ENCODE assay signal across 9 cellular contexts in the genomic region with DNA sequence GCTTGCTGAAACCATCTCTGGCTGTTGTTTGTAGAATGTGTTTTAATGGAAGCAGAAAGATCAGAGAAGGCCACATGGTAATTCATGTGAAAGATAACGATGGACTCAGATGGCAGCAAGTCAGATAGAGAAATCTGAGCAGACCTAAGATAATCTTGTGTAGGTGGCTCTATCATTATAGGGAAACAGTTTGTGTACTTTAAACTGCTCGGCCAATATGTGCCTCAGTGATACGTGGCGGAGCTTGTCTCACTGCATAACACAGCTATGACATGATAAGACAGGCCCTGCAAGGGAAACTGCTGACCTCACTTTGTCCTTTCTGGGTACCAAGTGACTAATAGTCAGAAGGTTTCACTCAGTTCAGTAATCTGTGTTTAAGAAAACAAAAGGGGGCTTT. TPM values are rescaled to one million over a fixed set of nuclear protein-coding genes. Genes with fewer than 3 reads are reported as not detected.
DNase-seq lines count a peak whose midpoint lies in the region; ATAC-seq and TF ChIP-seq lines count a peak whose summit lies in the region.
"Had no signal": no experiment of that assay in that cellular context is flagged by ENCODE, and none has a peak within 500 bp of the region (broad histone marks: within the 10 kb centered on the region; RNA-seq: fewer than 3 reads in every experiment).

No MANE protein-coding gene starts in this region.

- ATAC-seq in GM18505 (IDR thresholded peaks at IDR 0.05; ENCODE audit: unreplicated experiment) (peak; percentile 79), HG02885 (IDR thresholded peaks at IDR 0.05; ENCODE audit: poor library complexity, unreplicated experiment) (peak; percentile 78), GM19035 (IDR thresholded peaks at IDR 0.05; ENCODE audit: unreplicated experiment) (no peak)

- H2BK120ac ChIP-seq in trophoblast cell (ENCODE audit: insufficient read depth, low read length, poor library complexity): no peak overlapping the region

- DNase-seq in adipocyte (ENCODE audit: low read depth): peak; percentile 65
- peak; percentile 46 to 63 for DNase-seq in trophoblast cell
- DNase-seq in uterus: no peak
- DNase-seq in posterior cingulate gyrus: no peak
- no peak for DNase-seq in NCI-H1417 (lab: John Stamatoyannopoulos, UW)
- DNase-seq: NCI-H1105 treated with DMSO at 0.1 percent for 48 hours had no signal

- no peaks in the 10 kb centered on the region for H3K79me2 ChIP-seq in trophoblast cell (ENCODE audit: control insufficient read depth, insufficient read depth, low read length, poor library complexity)

- no peak overlapping the region for H3K4me3 ChIP-seq in adipocyte (ENCODE audit: low read length)
- H3K4me3 ChIP-seq in trophoblast cell (ENCODE audit: low read depth, low read length): no peak overlapping the region
- H3K4me3 ChIP-seq in uterus: no peak overlapping the region

- no peak overlapping the region for H2BK5ac ChIP-seq in trophoblast cell (ENCODE audit: low read depth, low read length, poor library complexity)

- H4K91ac ChIP-seq in trophoblast cell (ENCODE audit: low read depth, low read length): no peak overlapping the region

- TF ChIP-seq POLR2A in GM18505 (IDR thresholded peaks at IDR 0.05; ENCODE audit: borderline replicate concordance, extremely low read depth, insufficient read depth, insufficient read length): no peak
- TF ChIP-seq POLR2A in uterus (IDR thresholded peaks at IDR 0.05): no peak

- no peak overlapping the region for H2BK12ac ChIP-seq in trophoblast cell (ENCODE audit: low read length)

- no peak overlapping the region for H3K4ac ChIP-seq in trophoblast cell (ENCODE audit: low read depth, low read length)

- no peak overlapping the region for H4K8ac ChIP-seq in trophoblast cell (ENCODE audit: low read depth, low read length)

- H3K36me3 ChIP-seq in adipocyte (ENCODE audit: control insufficient read depth, insufficient read depth, low read length, severe bottlenecking) (peaks cover 99% of the 10 kb centered on the region), trophoblast cell (ENCODE audit: control insufficient read depth in 1 of 2, insufficient read depth in 2 of 2, low read length in 2 of 2) (peaks cover 0 to 2% of the 10 kb centered on the region in 2 experiments), uterus (no peaks in the 10 kb centered on the region)

- no peak for TF ChIP-seq CTCF in uterus (IDR thresholded peaks at IDR 0.05)

- peaks cover 4% of the 10 kb centered on the region for H3K79me1 ChIP-seq in trophoblast cell (ENCODE audit: low read length)

- WGBS in trophoblast cell (ENCODE audit: extremely low coverage, insufficient coverage, insufficient read length): no CpG with 5 or more reads among the region's 4 CpGs

- H3K18ac ChIP-seq in trophoblast cell (ENCODE audit: low read length): no peak overlapping the region

- H3K27me3 ChIP-seq in adipocyte (replicated peaks; ENCODE audit: control insufficient read depth, insufficient read depth, low read length) (no peaks in the 10 kb centered on the region), trophoblast cell (ENCODE audit: insufficient read depth, low read length) (no peaks in the 10 kb centered on the region), uterus (no peaks in the 10 kb centered on the region)

- no peak overlapping the region for H4K12ac ChIP-seq in trophoblast cell (ENCODE audit: low read depth, low read length)

- intact Hi-C loops in uterus (cut with DNase I; ENCODE audit: low total_unique reads): no loop called here
- intact Hi-C loops in posterior cingulate gyrus (cut with DNase I): no loop called here

- H3K27ac ChIP-seq in trophoblast cell (ENCODE audit: low read depth, low read length) (no peak overlapping the region), uterus (no peak overlapping the region)

- no peak overlapping the region for H2AK5ac ChIP-seq in trophoblast cell (ENCODE audit: low read length)

- no peak overlapping the region for H3K23ac ChIP-seq in trophoblast cell (ENCODE audit: low read length)

- no peaks in the 10 kb centered on the region for H3K9me3 ChIP-seq in adipocyte (ENCODE audit: control insufficient read depth, low read length)
- H3K9me3 ChIP-seq in trophoblast cell (ENCODE audit: insufficient read depth, low read depth, low read length): no peaks in the 10 kb centered on the region
- H3K9me3 ChIP-seq in uterus: no peaks in the 10 kb centered on the region

- no peak overlapping the region for H2AFZ ChIP-seq in trophoblast cell (ENCODE audit: insufficient read depth, low read length, poor library complexity)

- no peak overlapping the region for H3K14ac ChIP-seq in trophoblast cell (ENCODE audit: low read length)

- H3K4me1 ChIP-seq in adipocyte (ENCODE audit: control insufficient read depth, insufficient read depth, low read length) (peaks cover 34% of the 10 kb centered on the region), trophoblast cell (ENCODE audit: control insufficient read depth in 1 of 2, insufficient read depth in 2 of 2, low read length in 2 of 2) (no peaks in the 10 kb centered on the region), uterus (no peaks in the 10 kb centered on the region)

- no peak overlapping the region for H3K4me2 ChIP-seq in trophoblast cell (ENCODE audit: low read length)

- H3K9ac ChIP-seq in adipocyte (ENCODE audit: low read length) (peak overlapping the region; percentile 53), trophoblast cell (ENCODE audit: low read length) (no peak overlapping the region)

RNA-seq across cellular contexts. Expression of gene MME, which starts 51.0 kb away (rescaled TPM):
- polyA plus RNA-seq in trophoblast cell (2013): 50.0 and 50.8 TPM in 2 replicates
- 10 to 100 TPM in 1 of 4 donors, 1 to 10 TPM in 3; 1.5 to 96.1 (median 4.2) TPM for total RNA-seq in uterus

Comparison
In these comparisons a context has a peak if more than half of its experiments do, and no peak if none do; other contexts are left out.
1. DNase-seq: peak in adipocyte (single experiment) and trophoblast cell (2 of 2); none in uterus (0 of 2), posterior cingulate gyrus (0 of 10) and NCI-H1417 (0 of 3).